ENCODE assay signal across 1 cellular context in the genomic region with DNA sequence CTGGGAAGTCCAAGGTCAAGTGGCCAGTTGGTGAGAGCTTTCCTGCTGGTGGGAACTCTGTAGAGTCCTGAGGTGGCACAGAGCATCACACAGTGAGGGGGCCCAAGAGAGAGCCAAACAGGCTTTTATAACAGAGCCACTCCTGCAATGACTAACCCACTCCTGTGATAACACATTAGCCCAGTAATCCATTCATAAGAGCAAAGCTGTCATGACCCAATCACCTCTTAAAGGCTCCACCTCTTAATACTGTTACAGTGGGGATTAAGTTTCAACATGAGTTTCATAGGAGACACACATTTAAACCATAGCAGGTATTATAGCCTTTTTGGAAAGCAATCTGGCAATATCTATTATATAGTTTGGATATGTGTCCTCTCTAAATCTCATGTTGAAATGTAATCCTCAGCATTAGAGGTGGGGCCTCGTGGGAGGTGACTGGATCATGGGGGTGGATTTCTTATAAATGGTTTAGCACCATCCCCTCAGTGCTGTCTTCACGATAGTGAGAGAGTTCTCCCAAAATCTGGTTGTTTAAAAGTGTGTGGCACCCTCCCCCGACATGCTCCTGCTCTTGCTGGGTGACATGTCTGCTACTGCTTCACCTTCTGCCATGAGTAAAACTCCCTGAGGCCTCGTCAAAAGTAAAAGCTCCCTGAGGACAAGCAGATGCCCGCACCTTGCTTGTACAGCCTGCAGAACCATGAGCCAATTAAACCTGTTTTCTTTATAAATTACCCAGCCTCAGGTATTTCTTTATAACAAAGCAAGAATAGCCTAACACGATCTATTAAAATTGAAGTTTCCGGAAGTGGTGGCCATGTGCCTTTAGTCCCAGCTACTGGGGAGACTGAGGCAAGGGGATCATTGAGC.
TF ChIP-seq lines count a peak whose summit lies in the region.

No MANE protein-coding gene starts in this region.

TF ChIP-seq in GM12878, 131 proteins besides CTCF, POLR2A, EP300 and RAD21 (continued from another document):
- TF ChIP-seq, protein P1, sequence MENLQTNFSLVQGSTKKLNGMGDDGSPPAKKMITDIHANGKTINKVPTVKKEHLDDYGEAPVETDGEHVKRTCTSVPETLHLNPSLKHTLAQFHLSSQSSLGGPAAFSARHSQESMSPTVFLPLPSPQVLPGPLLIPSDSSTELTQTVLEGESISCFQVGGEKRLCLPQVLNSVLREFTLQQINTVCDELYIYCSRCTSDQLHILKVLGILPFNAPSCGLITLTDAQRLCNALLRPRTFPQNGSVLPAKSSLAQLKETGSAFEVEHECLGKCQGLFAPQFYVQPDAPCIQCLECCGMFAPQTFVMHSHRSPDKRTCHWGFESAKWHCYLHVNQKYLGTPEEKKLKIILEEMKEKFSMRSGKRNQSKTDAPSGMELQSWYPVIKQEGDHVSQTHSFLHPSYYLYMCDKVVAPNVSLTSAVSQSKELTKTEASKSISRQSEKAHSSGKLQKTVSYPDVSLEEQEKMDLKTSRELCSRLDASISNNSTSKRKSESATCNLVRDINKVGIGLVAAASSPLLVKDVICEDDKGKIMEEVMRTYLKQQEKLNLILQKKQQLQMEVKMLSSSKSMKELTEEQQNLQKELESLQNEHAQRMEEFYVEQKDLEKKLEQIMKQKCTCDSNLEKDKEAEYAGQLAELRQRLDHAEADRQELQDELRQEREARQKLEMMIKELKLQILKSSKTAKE (IDR thresholded peaks at IDR 0.05; ENCODE audit: low read depth, poor library complexity, severe bottlenecking), result no peak
- TF ChIP-seq GABPA (IDR thresholded peaks at IDR 0.05; ENCODE audit: low read depth) (no peak), JUND (IDR thresholded peaks at IDR 0.05; ENCODE audit: low read depth, low read length) (no peak), NRF1 (conservative IDR thresholded peaks at IDR 0.05; ENCODE audit: low read depth, low read length) (no peak), NR2F1 (conservative IDR thresholded peaks at IDR 0.05) (0 out of 2 replicates have a peak, but pooled peaks have one; percentile 38), TARDBP (IDR thresholded peaks at IDR 0.05; ENCODE audit: borderline replicate concordance) (no peak), SRF (IDR thresholded peaks at IDR 0.05; ENCODE audit: low read depth in 2 of 2, low read length in 2 of 2) (no peak), PAX8 (IDR thresholded peaks at IDR 0.05) (no peak), TAF1 (IDR thresholded peaks at IDR 0.05; ENCODE audit: borderline replicate concordance, low read depth, low read length) (no peak), EED (IDR thresholded peaks at IDR 0.05; ENCODE audit: low read depth) (peak; percentile 46), GATAD2B (conservative IDR thresholded peaks at IDR 0.05; ENCODE audit: low read depth) (0 out of 2 replicates have a peak, but pooled peaks have one; percentile 24), POLR2AphosphoS2 (IDR thresholded peaks at IDR 0.05; ENCODE audit: low read depth, low read length) (no peak), ATF7 (IDR thresholded peaks at IDR 0.05; ENCODE audit: low read depth) (no peak), TCF7 (IDR thresholded peaks at IDR 0.05; ENCODE audit: borderline replicate concordance) (no peak), IKZF1 (conservative IDR thresholded peaks at IDR 0.05) (0 out of 2 replicates have a peak, but pooled peaks have one; percentile 22), EZH2 (IDR thresholded peaks at IDR 0.05; ENCODE audit: borderline replicate concordance, control insufficient read depth, low read depth, low read length) (no peak), BCL11A (IDR thresholded peaks at IDR 0.05; ENCODE audit: low read depth, low read length) (no peak), MTA2 (IDR thresholded peaks at IDR 0.05; ENCODE audit: low read depth) (no peak), FOXK2 (IDR thresholded peaks at IDR 0.05) (no peak)
- TF ChIP-seq, protein P2, sequence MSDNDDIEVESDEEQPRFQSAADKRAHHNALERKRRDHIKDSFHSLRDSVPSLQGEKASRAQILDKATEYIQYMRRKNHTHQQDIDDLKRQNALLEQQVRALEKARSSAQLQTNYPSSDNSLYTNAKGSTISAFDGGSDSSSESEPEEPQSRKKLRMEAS (IDR thresholded peaks at IDR 0.05; ENCODE audit: low read depth, low read length), result no peak
- TF ChIP-seq, protein P3, sequence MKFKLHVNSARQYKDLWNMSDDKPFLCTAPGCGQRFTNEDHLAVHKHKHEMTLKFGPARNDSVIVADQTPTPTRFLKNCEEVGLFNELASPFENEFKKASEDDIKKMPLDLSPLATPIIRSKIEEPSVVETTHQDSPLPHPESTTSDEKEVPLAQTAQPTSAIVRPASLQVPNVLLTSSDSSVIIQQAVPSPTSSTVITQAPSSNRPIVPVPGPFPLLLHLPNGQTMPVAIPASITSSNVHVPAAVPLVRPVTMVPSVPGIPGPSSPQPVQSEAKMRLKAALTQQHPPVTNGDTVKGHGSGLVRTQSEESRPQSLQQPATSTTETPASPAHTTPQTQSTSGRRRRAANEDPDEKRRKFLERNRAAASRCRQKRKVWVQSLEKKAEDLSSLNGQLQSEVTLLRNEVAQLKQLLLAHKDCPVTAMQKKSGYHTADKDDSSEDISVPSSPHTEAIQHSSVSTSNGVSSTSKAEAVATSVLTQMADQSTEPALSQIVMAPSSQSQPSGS (IDR thresholded peaks at IDR 0.05; ENCODE audit: low read length), result no peak
- TF ChIP-seq, protein P4, sequence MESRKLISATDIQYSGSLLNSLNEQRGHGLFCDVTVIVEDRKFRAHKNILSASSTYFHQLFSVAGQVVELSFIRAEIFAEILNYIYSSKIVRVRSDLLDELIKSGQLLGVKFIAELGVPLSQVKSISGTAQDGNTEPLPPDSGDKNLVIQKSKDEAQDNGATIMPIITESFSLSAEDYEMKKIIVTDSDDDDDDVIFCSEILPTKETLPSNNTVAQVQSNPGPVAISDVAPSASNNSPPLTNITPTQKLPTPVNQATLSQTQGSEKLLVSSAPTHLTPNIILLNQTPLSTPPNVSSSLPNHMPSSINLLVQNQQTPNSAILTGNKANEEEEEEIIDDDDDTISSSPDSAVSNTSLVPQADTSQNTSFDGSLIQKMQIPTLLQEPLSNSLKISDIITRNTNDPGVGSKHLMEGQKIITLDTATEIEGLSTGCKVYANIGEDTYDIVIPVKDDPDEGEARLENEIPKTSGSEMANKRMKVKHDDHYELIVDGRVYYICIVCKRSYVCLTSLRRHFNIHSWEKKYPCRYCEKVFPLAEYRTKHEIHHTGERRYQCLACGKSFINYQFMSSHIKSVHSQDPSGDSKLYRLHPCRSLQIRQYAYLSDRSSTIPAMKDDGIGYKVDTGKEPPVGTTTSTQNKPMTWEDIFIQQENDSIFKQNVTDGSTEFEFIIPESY (IDR thresholded peaks at IDR 0.05), result no peak
- TF ChIP-seq, protein P5, sequence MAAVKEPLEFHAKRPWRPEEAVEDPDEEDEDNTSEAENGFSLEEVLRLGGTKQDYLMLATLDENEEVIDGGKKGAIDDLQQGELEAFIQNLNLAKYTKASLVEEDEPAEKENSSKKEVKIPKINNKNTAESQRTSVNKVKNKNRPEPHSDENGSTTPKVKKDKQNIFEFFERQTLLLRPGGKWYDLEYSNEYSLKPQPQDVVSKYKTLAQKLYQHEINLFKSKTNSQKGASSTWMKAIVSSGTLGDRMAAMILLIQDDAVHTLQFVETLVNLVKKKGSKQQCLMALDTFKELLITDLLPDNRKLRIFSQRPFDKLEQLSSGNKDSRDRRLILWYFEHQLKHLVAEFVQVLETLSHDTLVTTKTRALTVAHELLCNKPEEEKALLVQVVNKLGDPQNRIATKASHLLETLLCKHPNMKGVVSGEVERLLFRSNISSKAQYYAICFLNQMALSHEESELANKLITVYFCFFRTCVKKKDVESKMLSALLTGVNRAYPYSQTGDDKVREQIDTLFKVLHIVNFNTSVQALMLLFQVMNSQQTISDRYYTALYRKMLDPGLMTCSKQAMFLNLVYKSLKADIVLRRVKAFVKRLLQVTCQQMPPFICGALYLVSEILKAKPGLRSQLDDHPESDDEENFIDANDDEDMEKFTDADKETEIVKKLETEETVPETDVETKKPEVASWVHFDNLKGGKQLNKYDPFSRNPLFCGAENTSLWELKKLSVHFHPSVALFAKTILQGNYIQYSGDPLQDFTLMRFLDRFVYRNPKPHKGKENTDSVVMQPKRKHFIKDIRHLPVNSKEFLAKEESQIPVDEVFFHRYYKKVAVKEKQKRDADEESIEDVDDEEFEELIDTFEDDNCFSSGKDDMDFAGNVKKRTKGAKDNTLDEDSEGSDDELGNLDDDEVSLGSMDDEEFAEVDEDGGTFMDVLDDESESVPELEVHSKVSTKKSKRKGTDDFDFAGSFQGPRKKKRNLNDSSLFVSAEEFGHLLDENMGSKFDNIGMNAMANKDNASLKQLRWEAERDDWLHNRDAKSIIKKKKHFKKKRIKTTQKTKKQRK (IDR thresholded peaks at IDR 0.05; ENCODE audit: low read depth, low read length), result no peak
- TF ChIP-seq, protein P6, sequence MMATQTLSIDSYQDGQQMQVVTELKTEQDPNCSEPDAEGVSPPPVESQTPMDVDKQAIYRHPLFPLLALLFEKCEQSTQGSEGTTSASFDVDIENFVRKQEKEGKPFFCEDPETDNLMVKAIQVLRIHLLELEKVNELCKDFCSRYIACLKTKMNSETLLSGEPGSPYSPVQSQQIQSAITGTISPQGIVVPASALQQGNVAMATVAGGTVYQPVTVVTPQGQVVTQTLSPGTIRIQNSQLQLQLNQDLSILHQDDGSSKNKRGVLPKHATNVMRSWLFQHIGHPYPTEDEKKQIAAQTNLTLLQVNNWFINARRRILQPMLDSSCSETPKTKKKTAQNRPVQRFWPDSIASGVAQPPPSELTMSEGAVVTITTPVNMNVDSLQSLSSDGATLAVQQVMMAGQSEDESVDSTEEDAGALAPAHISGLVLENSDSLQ (IDR thresholded peaks at IDR 0.05), result peak; percentile 56; the same call in 1 of the 2 replicates
- TF ChIP-seq, protein P7, sequence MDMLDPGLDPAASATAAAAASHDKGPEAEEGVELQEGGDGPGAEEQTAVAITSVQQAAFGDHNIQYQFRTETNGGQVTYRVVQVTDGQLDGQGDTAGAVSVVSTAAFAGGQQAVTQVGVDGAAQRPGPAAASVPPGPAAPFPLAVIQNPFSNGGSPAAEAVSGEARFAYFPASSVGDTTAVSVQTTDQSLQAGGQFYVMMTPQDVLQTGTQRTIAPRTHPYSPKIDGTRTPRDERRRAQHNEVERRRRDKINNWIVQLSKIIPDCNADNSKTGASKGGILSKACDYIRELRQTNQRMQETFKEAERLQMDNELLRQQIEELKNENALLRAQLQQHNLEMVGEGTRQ (IDR thresholded peaks at IDR 0.05; ENCODE audit: borderline replicate concordance, low read depth, low read length), result no peak
- TF ChIP-seq, protein P8, sequence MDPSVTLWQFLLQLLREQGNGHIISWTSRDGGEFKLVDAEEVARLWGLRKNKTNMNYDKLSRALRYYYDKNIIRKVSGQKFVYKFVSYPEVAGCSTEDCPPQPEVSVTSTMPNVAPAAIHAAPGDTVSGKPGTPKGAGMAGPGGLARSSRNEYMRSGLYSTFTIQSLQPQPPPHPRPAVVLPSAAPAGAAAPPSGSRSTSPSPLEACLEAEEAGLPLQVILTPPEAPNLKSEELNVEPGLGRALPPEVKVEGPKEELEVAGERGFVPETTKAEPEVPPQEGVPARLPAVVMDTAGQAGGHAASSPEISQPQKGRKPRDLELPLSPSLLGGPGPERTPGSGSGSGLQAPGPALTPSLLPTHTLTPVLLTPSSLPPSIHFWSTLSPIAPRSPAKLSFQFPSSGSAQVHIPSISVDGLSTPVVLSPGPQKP (IDR thresholded peaks at IDR 0.05; ENCODE audit: low read depth, low read length), result no peak
- TF ChIP-seq, protein P9, sequence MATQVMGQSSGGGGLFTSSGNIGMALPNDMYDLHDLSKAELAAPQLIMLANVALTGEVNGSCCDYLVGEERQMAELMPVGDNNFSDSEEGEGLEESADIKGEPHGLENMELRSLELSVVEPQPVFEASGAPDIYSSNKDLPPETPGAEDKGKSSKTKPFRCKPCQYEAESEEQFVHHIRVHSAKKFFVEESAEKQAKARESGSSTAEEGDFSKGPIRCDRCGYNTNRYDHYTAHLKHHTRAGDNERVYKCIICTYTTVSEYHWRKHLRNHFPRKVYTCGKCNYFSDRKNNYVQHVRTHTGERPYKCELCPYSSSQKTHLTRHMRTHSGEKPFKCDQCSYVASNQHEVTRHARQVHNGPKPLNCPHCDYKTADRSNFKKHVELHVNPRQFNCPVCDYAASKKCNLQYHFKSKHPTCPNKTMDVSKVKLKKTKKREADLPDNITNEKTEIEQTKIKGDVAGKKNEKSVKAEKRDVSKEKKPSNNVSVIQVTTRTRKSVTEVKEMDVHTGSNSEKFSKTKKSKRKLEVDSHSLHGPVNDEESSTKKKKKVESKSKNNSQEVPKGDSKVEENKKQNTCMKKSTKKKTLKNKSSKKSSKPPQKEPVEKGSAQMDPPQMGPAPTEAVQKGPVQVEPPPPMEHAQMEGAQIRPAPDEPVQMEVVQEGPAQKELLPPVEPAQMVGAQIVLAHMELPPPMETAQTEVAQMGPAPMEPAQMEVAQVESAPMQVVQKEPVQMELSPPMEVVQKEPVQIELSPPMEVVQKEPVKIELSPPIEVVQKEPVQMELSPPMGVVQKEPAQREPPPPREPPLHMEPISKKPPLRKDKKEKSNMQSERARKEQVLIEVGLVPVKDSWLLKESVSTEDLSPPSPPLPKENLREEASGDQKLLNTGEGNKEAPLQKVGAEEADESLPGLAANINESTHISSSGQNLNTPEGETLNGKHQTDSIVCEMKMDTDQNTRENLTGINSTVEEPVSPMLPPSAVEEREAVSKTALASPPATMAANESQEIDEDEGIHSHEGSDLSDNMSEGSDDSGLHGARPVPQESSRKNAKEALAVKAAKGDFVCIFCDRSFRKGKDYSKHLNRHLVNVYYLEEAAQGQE (IDR thresholded peaks at IDR 0.05; ENCODE audit: low read depth, low read length), result no peak
- TF ChIP-seq, protein P10, sequence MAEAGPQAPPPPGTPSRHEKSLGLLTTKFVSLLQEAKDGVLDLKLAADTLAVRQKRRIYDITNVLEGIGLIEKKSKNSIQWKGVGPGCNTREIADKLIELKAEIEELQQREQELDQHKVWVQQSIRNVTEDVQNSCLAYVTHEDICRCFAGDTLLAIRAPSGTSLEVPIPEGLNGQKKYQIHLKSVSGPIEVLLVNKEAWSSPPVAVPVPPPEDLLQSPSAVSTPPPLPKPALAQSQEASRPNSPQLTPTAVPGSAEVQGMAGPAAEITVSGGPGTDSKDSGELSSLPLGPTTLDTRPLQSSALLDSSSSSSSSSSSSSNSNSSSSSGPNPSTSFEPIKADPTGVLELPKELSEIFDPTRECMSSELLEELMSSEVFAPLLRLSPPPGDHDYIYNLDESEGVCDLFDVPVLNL (IDR thresholded peaks at IDR 0.05; ENCODE audit: low read depth, low read length), result no peak
